ENCODE assay signal across 2 cellular contexts in the genomic region with DNA sequence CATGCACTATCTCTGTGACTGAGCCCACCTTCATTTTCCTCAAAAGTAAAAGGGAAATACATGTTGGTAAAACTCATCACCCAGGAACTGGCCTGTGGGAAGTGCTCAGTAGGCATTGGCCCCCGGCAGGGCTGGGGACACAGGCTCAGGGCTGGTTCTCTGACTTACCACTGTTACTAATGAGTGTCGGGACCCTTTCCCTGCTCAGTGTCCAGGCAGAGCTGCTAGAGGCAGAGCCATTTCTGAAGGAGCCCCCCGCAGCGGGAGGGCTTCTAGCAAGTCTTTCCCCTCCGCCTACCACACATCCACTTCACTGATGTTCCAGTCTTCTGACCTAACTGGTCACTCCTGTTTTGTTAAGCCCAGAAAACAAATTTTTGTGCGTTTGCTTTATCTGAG.
TF ChIP-seq lines count a peak whose summit lies in the region.

No MANE protein-coding gene starts in this region.

TF ChIP-seq in A549, 52 proteins besides CTCF, POLR2A, EP300 and RAD21 (continued from another document):
- TF ChIP-seq, protein P1, sequence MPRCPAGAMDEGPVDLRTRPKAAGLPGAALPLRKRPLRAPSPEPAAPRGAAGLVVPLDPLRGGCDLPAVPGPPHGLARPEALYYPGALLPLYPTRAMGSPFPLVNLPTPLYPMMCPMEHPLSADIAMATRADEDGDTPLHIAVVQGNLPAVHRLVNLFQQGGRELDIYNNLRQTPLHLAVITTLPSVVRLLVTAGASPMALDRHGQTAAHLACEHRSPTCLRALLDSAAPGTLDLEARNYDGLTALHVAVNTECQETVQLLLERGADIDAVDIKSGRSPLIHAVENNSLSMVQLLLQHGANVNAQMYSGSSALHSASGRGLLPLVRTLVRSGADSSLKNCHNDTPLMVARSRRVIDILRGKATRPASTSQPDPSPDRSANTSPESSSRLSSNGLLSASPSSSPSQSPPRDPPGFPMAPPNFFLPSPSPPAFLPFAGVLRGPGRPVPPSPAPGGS (IDR thresholded peaks at IDR 0.05) = no peak
- TF ChIP-seq HDAC2 (IDR thresholded peaks at IDR 0.05) = no peak

TF ChIP-seq in GM23338, 12 proteins besides CTCF, POLR2A, EP300 and RAD21 (continued from another document):
- TF ChIP-seq, protein P2, sequence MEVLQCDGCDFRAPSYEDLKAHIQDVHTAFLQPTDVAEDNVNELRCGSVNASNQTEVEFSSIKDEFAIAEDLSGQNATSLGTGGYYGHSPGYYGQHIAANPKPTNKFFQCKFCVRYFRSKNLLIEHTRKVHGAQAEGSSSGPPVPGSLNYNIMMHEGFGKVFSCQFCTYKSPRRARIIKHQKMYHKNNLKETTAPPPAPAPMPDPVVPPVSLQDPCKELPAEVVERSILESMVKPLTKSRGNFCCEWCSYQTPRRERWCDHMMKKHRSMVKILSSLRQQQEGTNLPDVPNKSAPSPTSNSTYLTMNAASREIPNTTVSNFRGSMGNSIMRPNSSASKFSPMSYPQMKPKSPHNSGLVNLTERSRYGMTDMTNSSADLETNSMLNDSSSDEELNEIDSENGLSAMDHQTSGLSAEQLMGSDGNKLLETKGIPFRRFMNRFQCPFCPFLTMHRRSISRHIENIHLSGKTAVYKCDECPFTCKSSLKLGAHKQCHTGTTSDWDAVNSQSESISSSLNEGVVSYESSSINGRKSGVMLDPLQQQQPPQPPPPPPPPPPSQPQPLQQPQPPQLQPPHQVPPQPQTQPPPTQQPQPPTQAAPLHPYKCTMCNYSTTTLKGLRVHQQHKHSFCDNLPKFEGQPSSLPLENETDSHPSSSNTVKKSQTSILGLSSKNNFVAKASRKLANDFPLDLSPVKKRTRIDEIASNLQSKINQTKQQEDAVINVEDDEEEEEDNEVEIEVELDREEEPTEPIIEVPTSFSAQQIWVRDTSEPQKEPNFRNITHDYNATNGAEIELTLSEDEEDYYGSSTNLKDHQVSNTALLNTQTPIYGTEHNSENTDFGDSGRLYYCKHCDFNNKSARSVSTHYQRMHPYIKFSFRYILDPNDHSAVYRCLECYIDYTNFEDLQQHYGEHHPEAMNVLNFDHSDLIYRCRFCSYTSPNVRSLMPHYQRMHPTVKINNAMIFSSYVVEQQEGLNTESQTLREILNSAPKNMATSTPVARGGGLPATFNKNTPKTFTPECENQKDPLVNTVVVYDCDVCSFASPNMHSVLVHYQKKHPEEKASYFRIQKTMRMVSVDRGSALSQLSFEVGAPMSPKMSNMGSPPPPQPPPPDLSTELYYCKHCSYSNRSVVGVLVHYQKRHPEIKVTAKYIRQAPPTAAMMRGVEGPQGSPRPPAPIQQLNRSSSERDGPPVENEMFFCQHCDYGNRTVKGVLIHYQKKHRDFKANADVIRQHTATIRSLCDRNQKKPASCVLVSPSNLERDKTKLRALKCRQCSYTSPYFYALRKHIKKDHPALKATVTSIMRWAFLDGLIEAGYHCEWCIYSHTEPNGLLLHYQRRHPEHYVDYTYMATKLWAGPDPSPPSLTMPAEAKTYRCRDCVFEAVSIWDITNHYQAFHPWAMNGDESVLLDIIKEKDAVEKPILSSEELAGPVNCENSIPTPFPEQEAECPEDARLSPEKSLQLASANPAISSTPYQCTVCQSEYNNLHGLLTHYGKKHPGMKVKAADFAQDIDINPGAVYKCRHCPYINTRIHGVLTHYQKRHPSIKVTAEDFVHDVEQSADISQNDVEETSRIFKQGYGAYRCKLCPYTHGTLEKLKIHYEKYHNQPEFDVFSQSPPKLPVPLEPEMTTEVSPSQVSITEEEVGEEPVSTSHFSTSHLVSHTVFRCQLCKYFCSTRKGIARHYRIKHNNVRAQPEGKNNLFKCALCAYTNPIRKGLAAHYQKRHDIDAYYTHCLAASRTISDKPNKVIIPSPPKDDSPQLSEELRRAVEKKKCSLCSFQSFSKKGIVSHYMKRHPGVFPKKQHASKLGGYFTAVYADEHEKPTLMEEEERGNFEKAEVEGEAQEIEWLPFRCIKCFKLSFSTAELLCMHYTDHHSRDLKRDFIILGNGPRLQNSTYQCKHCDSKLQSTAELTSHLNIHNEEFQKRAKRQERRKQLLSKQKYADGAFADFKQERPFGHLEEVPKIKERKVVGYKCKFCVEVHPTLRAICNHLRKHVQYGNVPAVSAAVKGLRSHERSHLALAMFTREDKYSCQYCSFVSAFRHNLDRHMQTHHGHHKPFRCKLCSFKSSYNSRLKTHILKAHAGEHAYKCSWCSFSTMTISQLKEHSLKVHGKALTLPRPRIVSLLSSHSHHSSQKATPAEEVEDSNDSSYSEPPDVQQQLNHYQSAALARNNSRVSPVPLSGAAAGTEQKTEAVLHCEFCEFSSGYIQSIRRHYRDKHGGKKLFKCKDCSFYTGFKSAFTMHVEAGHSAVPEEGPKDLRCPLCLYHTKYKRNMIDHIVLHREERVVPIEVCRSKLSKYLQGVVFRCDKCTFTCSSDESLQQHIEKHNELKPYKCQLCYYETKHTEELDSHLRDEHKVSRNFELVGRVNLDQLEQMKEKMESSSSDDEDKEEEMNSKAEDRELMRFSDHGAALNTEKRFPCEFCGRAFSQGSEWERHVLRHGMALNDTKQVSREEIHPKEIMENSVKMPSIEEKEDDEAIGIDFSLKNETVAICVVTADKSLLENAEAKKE (CRISPR knock-in tag; IDR thresholded peaks at IDR 0.05) = no peak
TF ChIP-seq in GM23338: peak in this region for 0.
